Comparison of ENCODE assay signal across 27 cellular contexts in genomic region chr10:78300526-78300925, GRCh38.
DNase-seq lines count a peak whose midpoint lies in the region; ATAC-seq and TF ChIP-seq lines count a peak whose summit lies in the region.
"Had no signal": no experiment of that assay in that cellular context is flagged by ENCODE, and none has a peak within 500 bp of the region (broad histone marks: within the 10 kb centered on the region; RNA-seq: fewer than 3 reads in every experiment).

No MANE protein-coding gene starts in this region.

- H3K36me3 ChIP-seq in sigmoid colon (no peaks in the 10 kb centered on the region), uterus (no peaks in the 10 kb centered on the region)
- H3K36me3 ChIP-seq: tibial artery had no signal

- no peaks in the 10 kb centered on the region for H3K27me3 ChIP-seq in sigmoid colon
- no peaks in the 10 kb centered on the region for H3K27me3 ChIP-seq in uterus
- H3K27me3 ChIP-seq: dorsolateral prefrontal cortex, tibial artery had no signal

- H3K36me3 Mint-ChIP-seq in IgD-negative memory B cell: no peaks in the 10 kb centered on the region
- peaks cover 4% of the 10 kb centered on the region for H3K36me3 Mint-ChIP-seq in dendritic cell treated with granulocyte-macrophage colony-stimulating factor and Interleukin-4, amounts not matched to agents 40 ng/mL and 50 ng/mL, for 4 days (ENCODE audit: low read depth)
- H3K36me3 Mint-ChIP-seq: activated naive CD8-positive, alpha-beta T cell treated with anti-CD3 and anti-CD28 coated beads for 36 hours had no signal

- H3K9me3 ChIP-seq in sigmoid colon (no peaks in the 10 kb centered on the region), uterus (no peaks in the 10 kb centered on the region)
- H3K9me3 ChIP-seq: tibial artery had no signal

- TF ChIP-seq EP300 in sigmoid colon (IDR thresholded peaks at IDR 0.05): no peak

- intact Hi-C loops in dendritic cell treated with granulocyte-macrophage colony-stimulating factor and Interleukin-4, amounts not matched to agents 40 ng/mL and 50 ng/mL, for 4 days (cut with micrococcal nuclease): loop anchor here (5.0 kb wide), 1 partner anchor 43 kb away; no protein-coding TSS in a partner anchor
- intact Hi-C loops in sigmoid colon (cut with DNase I): loop anchor here (5.0 to 10.0 kb wide), 3 partner anchors 454 to 897 kb away; no protein-coding TSS in a partner anchor
- intact Hi-C loops in uterus (cut with DNase I; ENCODE audit: low total_unique reads): loop anchor here (5.0 to 10.0 kb wide), 2 partner anchors 672 to 894 kb away; no protein-coding TSS in a partner anchor

- no peaks in the 10 kb centered on the region for H3K27me3 Mint-ChIP-seq in IgD-negative memory B cell
- H3K27me3 Mint-ChIP-seq in dendritic cell treated with granulocyte-macrophage colony-stimulating factor and Interleukin-4, amounts not matched to agents 40 ng/mL and 50 ng/mL, for 4 days: peaks cover 7% of the 10 kb centered on the region
- H3K27me3 Mint-ChIP-seq: progenitor cell of endocrine pancreas had no signal

- H3K4me1 ChIP-seq in sigmoid colon (peaks cover 0 to 42% (median 27%) of the 10 kb centered on the region in 4 donors), uterus (no peaks in the 10 kb centered on the region)

- TF ChIP-seq CTCF in sigmoid colon (IDR thresholded peaks at IDR 0.05): no peak
- no peak for TF ChIP-seq CTCF in uterus (IDR thresholded peaks at IDR 0.05)

- no peak overlapping the region for H3K4me3 ChIP-seq in sigmoid colon
- no peak overlapping the region for H3K4me3 ChIP-seq in uterus
- H3K4me3 ChIP-seq: dorsolateral prefrontal cortex, GM12878, GM23248, tibial artery had no signal

- peaks cover 0 to 3% (median 0%) of the 10 kb centered on the region in 3 donors for H3K9me3 Mint-ChIP-seq in IgD-negative memory B cell
- H3K9me3 Mint-ChIP-seq in dendritic cell treated with granulocyte-macrophage colony-stimulating factor and Interleukin-4, amounts not matched to agents 40 ng/mL and 50 ng/mL, for 4 days: no peaks in the 10 kb centered on the region
- H3K9me3 Mint-ChIP-seq: activated naive CD8-positive, alpha-beta T cell treated with anti-CD3 and anti-CD28 coated beads for 36 hours; CD8-positive, alpha-beta T cell had no signal

- peak; percentile 52 for DNase-seq in sigmoid colon
- peak; percentile 6 to 11 for DNase-seq in uterus
- DNase-seq in activated CD4-positive, CD25-positive, alpha-beta regulatory T cell treated with anti-CD3 and anti-CD28 coated beads, Interleukin-2, amount 50 U/mL, for 72 hours: no peak
- DNase-seq: activated CD4-positive, alpha-beta T cell treated with anti-CD3 and anti-CD28 coated beads, Interleukin-2, amount 50 U/mL, for 1 hour; IMR-90; mesendoderm; NCI-H1092; NCI-H187; NCI-H524 treated with DMSO at 0.1 percent for 48 hours; SHP77 treated with DMSO at 0.1 percent for 48 hours; stimulated activated CD4-positive, alpha-beta T cell treated with anti-CD3 and anti-CD28 coated beads, Interleukin-15, amount 100 ng/mL, for 24 hours; T-helper 9 cell; WERI-Rb-1 had no signal

- ATAC-seq in HG03097 (IDR thresholded peaks at IDR 0.05; ENCODE audit: low FRiP score, unreplicated experiment) (no peak), GM18868 (IDR thresholded peaks at IDR 0.05; ENCODE audit: unreplicated experiment) (no peak)
- ATAC-seq: CD8-positive, alpha-beta T cell; GM12878; Panc1; stimulated activated naive CD8-positive, alpha-beta T cell treated with anti-CD3 and anti-CD28 coated beads, Interleukin-15, Interleukin-2, amounts not matched to agents 100 U/mL and 50 U/mL, for 24 hours had no signal

- TF ChIP-seq POLR2A in sigmoid colon (IDR thresholded peaks at IDR 0.05) (no peak), uterus (IDR thresholded peaks at IDR 0.05) (no peak)

- WGBS in sigmoid colon, 2 donors: 95 to 96% methylated on average over 2 of the region's 2 CpGs

- peak overlapping the region in 1 of 4 donors; percentile 71 for H3K4me3 Mint-ChIP-seq in IgD-negative memory B cell
- no peak overlapping the region for H3K4me3 Mint-ChIP-seq in dendritic cell treated with granulocyte-macrophage colony-stimulating factor and Interleukin-4, amounts not matched to agents 40 ng/mL and 50 ng/mL, for 4 days
- H3K4me3 Mint-ChIP-seq: activated naive CD8-positive, alpha-beta T cell treated with anti-CD3 and anti-CD28 coated beads for 36 hours; CD8-positive, alpha-beta T cell had no signal

- H3K27ac Mint-ChIP-seq in IgD-negative memory B cell: peak overlapping the region; percentile 43 to 89 (median 82)
- peak overlapping the region; percentile 92 for H3K27ac Mint-ChIP-seq in dendritic cell treated with granulocyte-macrophage colony-stimulating factor and Interleukin-4, amounts not matched to agents 40 ng/mL and 50 ng/mL, for 4 days
- H3K27ac Mint-ChIP-seq: activated naive CD8-positive, alpha-beta T cell treated with anti-CD3 and anti-CD28 coated beads for 36 hours; activated T-helper 2 cell treated with anti-CD3 and anti-CD28 coated beads, Interferon-gamma antibody, Interleukin-2, Interleukin-4, amounts not matched to agents 10 μg/mL and 5 μg/mL and 100 μg/mL, durations not matched to agents 14 hours and 24 hours and 36 hours; CD8-positive, alpha-beta T cell; progenitor cell of endocrine pancreas had no signal

- peak overlapping the region in 2 of 4 donors; percentile 70 to 73 for H3K27ac ChIP-seq in sigmoid colon
- no peak overlapping the region for H3K27ac ChIP-seq in uterus
- H3K27ac ChIP-seq: GM23248, WERI-Rb-1 had no signal

- peaks cover 28 to 32% (median 31%) of the 10 kb centered on the region in 3 donors for H3K4me1 Mint-ChIP-seq in IgD-negative memory B cell
- peaks cover 66% of the 10 kb centered on the region for H3K4me1 Mint-ChIP-seq in dendritic cell treated with granulocyte-macrophage colony-stimulating factor and Interleukin-4, amounts not matched to agents 40 ng/mL and 50 ng/mL, for 4 days (ENCODE audit: low read depth)
